Comparison of ENCODE assay signal across 1 cellular context in genomic region chr6:63859520-63859919, GRCh38.
TF ChIP-seq lines count a peak whose summit lies in the region.

No MANE protein-coding gene starts in this region.

TF ChIP-seq in IMR-90, 13 proteins besides CTCF, POLR2A, EP300 and RAD21 (continued from another document):
- TF ChIP-seq, protein P1, sequence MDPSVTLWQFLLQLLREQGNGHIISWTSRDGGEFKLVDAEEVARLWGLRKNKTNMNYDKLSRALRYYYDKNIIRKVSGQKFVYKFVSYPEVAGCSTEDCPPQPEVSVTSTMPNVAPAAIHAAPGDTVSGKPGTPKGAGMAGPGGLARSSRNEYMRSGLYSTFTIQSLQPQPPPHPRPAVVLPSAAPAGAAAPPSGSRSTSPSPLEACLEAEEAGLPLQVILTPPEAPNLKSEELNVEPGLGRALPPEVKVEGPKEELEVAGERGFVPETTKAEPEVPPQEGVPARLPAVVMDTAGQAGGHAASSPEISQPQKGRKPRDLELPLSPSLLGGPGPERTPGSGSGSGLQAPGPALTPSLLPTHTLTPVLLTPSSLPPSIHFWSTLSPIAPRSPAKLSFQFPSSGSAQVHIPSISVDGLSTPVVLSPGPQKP (IDR thresholded peaks at IDR 0.05; ENCODE audit: borderline replicate concordance, low read depth, low read length) = no peak
- TF ChIP-seq MXI1 (IDR thresholded peaks at IDR 0.05; ENCODE audit: borderline replicate concordance, low read depth, low read length) (no peak), SMC3 (IDR thresholded peaks at IDR 0.05; ENCODE audit: low read depth, low read length) (no peak), BHLHE40 (IDR thresholded peaks at IDR 0.05; ENCODE audit: low read depth, low read length) (no peak), MAFK (IDR thresholded peaks at IDR 0.05; ENCODE audit: low read depth, low read length) (no peak), MAZ (IDR thresholded peaks at IDR 0.05; ENCODE audit: borderline replicate concordance, low read depth, low read length) (no peak), NFE2L2 (IDR thresholded peaks at IDR 0.05; ENCODE audit: low read depth, low read length) (no peak), USF2 (IDR thresholded peaks at IDR 0.05; ENCODE audit: low read depth, low read length) (no peak), CHD1 (IDR thresholded peaks at IDR 0.05; ENCODE audit: low read depth, low read length) (no peak)
